In the genomic region with DNA sequence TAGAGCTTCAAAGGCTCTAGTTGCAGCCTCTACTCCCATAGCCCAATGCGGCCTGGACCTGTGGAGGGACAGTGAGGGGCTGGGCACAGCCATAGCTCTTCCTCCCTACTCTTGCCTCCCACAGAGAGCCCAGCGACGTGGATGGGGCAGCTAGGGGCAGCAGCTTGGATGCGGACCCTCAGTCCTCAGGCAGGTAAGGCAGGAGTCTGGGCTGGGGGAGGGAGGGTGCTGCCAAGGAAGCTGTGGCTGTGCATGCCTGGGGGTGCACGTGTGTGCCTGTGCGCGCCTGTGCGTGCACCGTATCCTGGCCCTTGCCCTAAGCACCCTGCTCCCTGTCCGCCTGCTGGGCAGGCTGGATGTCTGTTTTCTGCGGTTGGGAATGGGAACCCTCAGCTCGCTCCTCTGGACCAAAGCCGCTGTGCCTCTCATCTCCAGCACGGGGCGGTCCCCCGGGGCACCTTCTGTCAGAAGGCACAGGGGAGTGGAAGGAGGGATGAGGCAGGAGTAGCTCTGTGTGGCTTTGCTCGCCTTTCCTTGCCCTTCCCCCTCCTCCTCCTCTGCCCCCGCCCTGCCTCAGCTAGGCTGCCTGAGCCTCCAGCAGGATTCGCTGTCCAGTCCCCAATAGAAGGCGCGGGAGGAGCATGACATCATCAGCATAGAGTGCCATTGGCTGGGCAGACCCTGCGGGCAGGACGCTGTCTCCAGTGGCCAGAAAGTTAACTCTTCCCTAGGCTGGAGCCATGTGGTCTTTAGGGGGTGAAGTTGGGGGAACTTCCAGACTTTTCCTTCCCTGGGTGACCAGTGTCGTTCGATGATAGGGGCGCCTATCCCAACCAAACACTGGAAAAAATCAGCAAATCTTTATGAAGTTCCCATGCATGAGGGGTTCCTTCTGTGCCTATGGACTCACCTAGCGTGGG, we compare ENCODE assay signal across 9 cellular contexts. TPM values are rescaled to one million over a fixed set of nuclear protein-coding genes. Genes with fewer than 3 reads are reported as not detected.
DNase-seq lines count a peak whose midpoint lies in the region; ATAC-seq, FAIRE-seq and TF ChIP-seq lines count a peak whose summit lies in the region.
"Had no signal": no experiment of that assay in that cellular context is flagged by ENCODE, and none has a peak within 500 bp of the region (broad histone marks: within the 10 kb centered on the region; RNA-seq: fewer than 3 reads in every experiment).

No MANE protein-coding gene starts in this region.

- H3K4me1 Mint-ChIP-seq in brain = peaks cover 29% of the 10 kb centered on the region

- no peaks in the 10 kb centered on the region for H3K36me3 Mint-ChIP-seq in brain

- no peak overlapping the region for H3K27ac ChIP-seq in hepatocyte

- no peaks in the 10 kb centered on the region for H3K9me2 ChIP-seq in hepatocyte (replicated peaks; ENCODE audit: insufficient read depth)

- peak overlapping the region; percentile 38 for H2AFZ ChIP-seq in hepatocyte

- peaks cover 28% of the 10 kb centered on the region for H3K27me3 ChIP-seq in hepatocyte

- no peak for TF ChIP-seq CTCF in D721Med (IDR thresholded peaks at IDR 0.05; ENCODE audit: insufficient read depth, missing control alignments)
- TF ChIP-seq CTCF in brain (conservative IDR thresholded peaks at IDR 0.05) = peak in 1 of 2 experiments; percentile 42
- TF ChIP-seq CTCF in hepatocyte (IDR thresholded peaks at IDR 0.05; ENCODE audit: poor library complexity) = no peak

- DNase-seq in D721Med (ENCODE audit: insufficient read length, low spot score) (peak; percentile 95), HT-29 (ENCODE audit: low spot score) (peak; percentile 90), NCI-H82 treated with DMSO at 0.1 percent for 48 hours (lab: John Stamatoyannopoulos, UW; ENCODE audit: unreplicated experiment) (peak; percentile 98), hepatocyte (ENCODE audit: low spot score) (peak; percentile 96), posterior cingulate gyrus (peak; percentile 95 to 100 (median 98))
- DNase-seq in activated CD4-positive, CD25-positive, alpha-beta regulatory T cell (lab: John Stamatoyannopoulos, UW) = no peak

- no peaks in the 10 kb centered on the region for H3K36me3 ChIP-seq in hepatocyte (replicated peaks; ENCODE audit: insufficient read depth, low read depth)

- H3K27ac Mint-ChIP-seq in brain = peak overlapping the region; percentile 94 to 99 (median 98)
- H3K27ac Mint-ChIP-seq: T-helper 1 cell treated with Interleukin-12 subunit alpha and Interleukin-12 subunit beta and Interleukin-4 antibody, amounts not matched to agents 30 μg/mL and 1 μg/mL, for 36 hours had no signal

- H3K4me3 Mint-ChIP-seq in brain = peak overlapping the region; percentile 80 to 88 (median 84)
- H3K4me3 Mint-ChIP-seq: T-helper 1 cell treated with Interleukin-12 subunit alpha and Interleukin-12 subunit beta and Interleukin-4 antibody, amounts not matched to agents 30 μg/mL and 1 μg/mL, for 36 hours had no signal

- H3K9me3 ChIP-seq in hepatocyte (ENCODE audit: low read depth) = no peaks in the 10 kb centered on the region

- peaks cover 0 to 3% (median 0%) of the 10 kb centered on the region in 5 experiments for H3K9me3 Mint-ChIP-seq in brain
- H3K9me3 Mint-ChIP-seq: T-helper 1 cell treated with Interleukin-12 subunit alpha and Interleukin-12 subunit beta and Interleukin-4 antibody, amounts not matched to agents 30 μg/mL and 1 μg/mL, for 36 hours had no signal

- ATAC-seq in HG03175 (IDR thresholded peaks at IDR 0.05; ENCODE audit: unreplicated experiment) = no peak

- no peak overlapping the region for H3K4me3 ChIP-seq in hepatocyte

- FAIRE-seq in D721Med (lab: Jason Lieb, UNC) = peak; percentile 82

- no peaks in the 10 kb centered on the region for H3K79me2 ChIP-seq in hepatocyte

- peak overlapping the region; percentile 81 for H3K4me2 ChIP-seq in hepatocyte

- no peaks in the 10 kb centered on the region for H4K20me1 ChIP-seq in hepatocyte (ENCODE audit: insufficient read depth, poor library complexity, severe bottlenecking)

- WGBS in hepatocyte (ENCODE audit: low lambda C conversion rate, missing lambda C conversion rate) = 12% methylated on average over 27 of the region's 27 CpGs

- intact Hi-C loops in posterior cingulate gyrus (cut with DNase I) = no loop called here

- H3K27me3 Mint-ChIP-seq in brain = peaks cover 47% of the 10 kb centered on the region

- peaks cover 44% of the 10 kb centered on the region for H3K4me1 ChIP-seq in hepatocyte (ENCODE audit: insufficient read depth)

RNA-seq across cellular contexts. Expression of a gene that starts 0.8 kb away (rescaled TPM):
- not detected in 2 replicates for total RNA-seq in HT-29 (2014; rRNA removed; shearing (Covaris generic))
- polyA plus RNA-seq in brain (ENCODE audit: insufficient read depth, low read depth, low replicate concordance) = 9.9 TPM
- total RNA-seq in hepatocyte = 2.0 and 2.7 TPM in 2 replicates
- polyA plus RNA-seq in hepatocyte = 10.2 and 11.6 TPM in 2 replicates

RNA-seq across cellular contexts. Expression of a gene that starts 3.1 kb away (rescaled TPM):
- total RNA-seq in HT-29 (2014; rRNA removed; shearing (Covaris generic)) = not detected in 2 replicates
- 6.8 TPM for polyA plus RNA-seq in brain (ENCODE audit: insufficient read depth, low read depth, low replicate concordance)
- total RNA-seq in hepatocyte = 7.8 and 15.5 TPM in 2 replicates
- polyA plus RNA-seq in hepatocyte = 13.8 and 19.2 TPM in 2 replicates

RNA-seq across cellular contexts. Expression of a gene that starts 39.4 kb away (rescaled TPM):
- 42.0 and 46.5 TPM in 2 replicates for total RNA-seq in HT-29 (2014; rRNA removed; shearing (Covaris generic))
- polyA plus RNA-seq in brain (ENCODE audit: insufficient read depth, low read depth, low replicate concordance) (6.7 TPM), hepatocyte (11.0 and 11.7 TPM in 2 replicates)
- total RNA-seq in hepatocyte = 4.9 and 5.5 TPM in 2 replicates

RNA-seq across cellular contexts. Expression of a gene that starts 45.0 kb away (rescaled TPM):
- total RNA-seq in HT-29 (2014; rRNA removed; shearing (Covaris generic)) = 1.0 and 2.6 TPM in 2 replicates
- polyA plus RNA-seq in brain (ENCODE audit: insufficient read depth, low read depth, low replicate concordance) (8.3 TPM), hepatocyte (1.8 and 2.8 TPM in 2 replicates)
- 1.4 and 2.3 TPM in 2 replicates for total RNA-seq in hepatocyte

Comparison
In these comparisons a context has a peak if more than half of its experiments do, and no peak if none do; other contexts are left out.
1. DNase-seq: peak in D721Med (single experiment), HT-29 (single experiment), NCI-H82 treated with DMSO at 0.1 percent for 48 hours (single experiment), hepatocyte (single experiment) and posterior cingulate gyrus (10 of 10); none in activated CD4-positive, CD25-positive, alpha-beta regulatory T cell (0 of 4).